In genomic region chr22:44119669-44120313, GRCh38 we compare ENCODE assay signal across 20 cellular contexts.
"Had no signal": no experiment of that assay in that cellular context is flagged by ENCODE, and none has a peak within 500 bp of the region (broad histone marks: within the 10 kb centered on the region; RNA-seq: fewer than 3 reads in every experiment).

No MANE protein-coding gene starts in this region.

- H3K36me3 ChIP-seq: Peyer's patch had no signal

- DNase-seq: activated CD4-positive, alpha-beta T cell treated with anti-CD3 and anti-CD28 coated beads for 4 hours; activated CD8-positive, alpha-beta memory T cell treated with anti-CD3 and anti-CD28 coated beads, Interleukin-2, amount 50 U/mL, for 48 hours; activated CD8-positive, alpha-beta T cell treated with anti-CD3 and anti-CD28 coated beads, Interleukin-2, amount 10 ng/mL, durations not matched to agents 7 days and 5 days; activated gamma-delta T cell; activated naive CD4-positive, alpha-beta T cell treated with anti-CD3 and anti-CD28 coated beads for 36 hours; activated T-cell treated with anti-CD3 and anti-CD28 coated beads, Interleukin-2, amount 50 U/mL, for 1 hour; amygdala; KG1; NCI-H1092; NCI-H1930; NCI-H2171; NCI-H446; NCI-H524; Peyer's patch; SHP77; SW 1271 had no signal

- H3K27me3 ChIP-seq: Peyer's patch, SJSA1 had no signal

- H3K27ac ChIP-seq: Peyer's patch, RWPE1, SJSA1 had no signal

- ATAC-seq: activated CD4-positive, CD25-positive, alpha-beta regulatory T cell treated with anti-CD3 and anti-CD28 coated beads, Interleukin-2, amount 50 U/mL, for 24 hours; activated CD8-positive, alpha-beta T cell treated with anti-CD3 and anti-CD28 coated beads, Interleukin-2, amount 10 ng/mL, durations not matched to agents 7 days and 5 days; SK-N-SH treated with all-trans-retinoic acid at 6 μM for 48 hours had no signal

- H3K4me3 ChIP-seq: Peyer's patch, SJSA1 had no signal

- H3K9me3 ChIP-seq: Peyer's patch, SJSA1 had no signal

- H3K4me1 ChIP-seq: Peyer's patch, SJSA1 had no signal
